In genomic region chr19:29805026-29805925, GRCh38 we compare ENCODE assay signal across 1 cellular context.
TF ChIP-seq lines count a peak whose summit lies in the region.

No MANE protein-coding gene starts in this region.

TF ChIP-seq in HepG2, 621 proteins besides CTCF, POLR2A, EP300 and RAD21 (continued from another document and continues in another):
- TF ChIP-seq, protein P1, sequence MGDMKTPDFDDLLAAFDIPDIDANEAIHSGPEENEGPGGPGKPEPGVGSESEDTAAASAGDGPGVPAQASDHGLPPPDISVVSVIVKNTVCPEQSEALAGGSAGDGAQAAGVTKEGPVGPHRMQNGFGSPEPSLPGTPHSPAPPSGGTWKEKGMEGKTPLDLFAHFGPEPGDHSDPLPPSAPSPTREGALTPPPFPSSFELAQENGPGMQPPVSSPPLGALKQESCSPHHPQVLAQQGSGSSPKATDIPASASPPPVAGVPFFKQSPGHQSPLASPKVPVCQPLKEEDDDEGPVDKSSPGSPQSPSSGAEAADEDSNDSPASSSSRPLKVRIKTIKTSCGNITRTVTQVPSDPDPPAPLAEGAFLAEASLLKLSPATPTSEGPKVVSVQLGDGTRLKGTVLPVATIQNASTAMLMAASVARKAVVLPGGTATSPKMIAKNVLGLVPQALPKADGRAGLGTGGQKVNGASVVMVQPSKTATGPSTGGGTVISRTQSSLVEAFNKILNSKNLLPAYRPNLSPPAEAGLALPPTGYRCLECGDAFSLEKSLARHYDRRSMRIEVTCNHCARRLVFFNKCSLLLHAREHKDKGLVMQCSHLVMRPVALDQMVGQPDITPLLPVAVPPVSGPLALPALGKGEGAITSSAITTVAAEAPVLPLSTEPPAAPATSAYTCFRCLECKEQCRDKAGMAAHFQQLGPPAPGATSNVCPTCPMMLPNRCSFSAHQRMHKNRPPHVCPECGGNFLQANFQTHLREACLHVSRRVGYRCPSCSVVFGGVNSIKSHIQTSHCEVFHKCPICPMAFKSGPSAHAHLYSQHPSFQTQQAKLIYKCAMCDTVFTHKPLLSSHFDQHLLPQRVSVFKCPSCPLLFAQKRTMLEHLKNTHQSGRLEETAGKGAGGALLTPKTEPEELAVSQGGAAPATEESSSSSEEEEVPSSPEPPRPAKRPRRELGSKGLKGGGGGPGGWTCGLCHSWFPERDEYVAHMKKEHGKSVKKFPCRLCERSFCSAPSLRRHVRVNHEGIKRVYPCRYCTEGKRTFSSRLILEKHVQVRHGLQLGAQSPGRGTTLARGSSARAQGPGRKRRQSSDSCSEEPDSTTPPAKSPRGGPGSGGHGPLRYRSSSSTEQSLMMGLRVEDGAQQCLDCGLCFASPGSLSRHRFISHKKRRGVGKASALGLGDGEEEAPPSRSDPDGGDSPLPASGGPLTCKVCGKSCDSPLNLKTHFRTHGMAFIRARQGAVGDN (CRISPR knock-in tag; IDR thresholded peaks at IDR 0.05): peak; percentile 56
- TF ChIP-seq FOSL1 (CRISPR knock-in tag; IDR thresholded peaks at IDR 0.05; ENCODE audit: borderline replicate concordance) (peak; percentile 65), HNRNPL (IDR thresholded peaks at IDR 0.05; ENCODE audit: low read depth, low read length) (0 out of 2 replicates have a peak, but pooled peaks have one; percentile 55), ZBTB10 (CRISPR knock-in tag; IDR thresholded peaks at IDR 0.05; ENCODE audit: borderline replicate concordance) (no peak), PCBP2 (optimal IDR thresholded peaks at IDR 0.05; ENCODE audit: low read depth, low read length, poor library complexity, severe bottlenecking) (no peak), GATAD2A (CRISPR knock-in tag; IDR thresholded peaks at IDR 0.05) (peak; percentile 12; the same call in 1 of the 2 replicates), MED1 (CRISPR knock-in tag; IDR thresholded peaks at IDR 0.05) (no peak), ZNF33A (CRISPR knock-in tag; IDR thresholded peaks at IDR 0.05; ENCODE audit: borderline replicate concordance) (no peak), DPF2 (CRISPR knock-in tag; IDR thresholded peaks at IDR 0.05; ENCODE audit: borderline replicate concordance, low read depth) (0 out of 2 replicates have a peak, but pooled peaks have one; percentile 35), ARID5B (CRISPR knock-in tag; IDR thresholded peaks at IDR 0.05) (peak; percentile 33; the same call in 1 of the 2 replicates), NR2F6 (IDR thresholded peaks at IDR 0.05) (peak; percentile 49), NR2F6 (CRISPR knock-in tag; IDR thresholded peaks at IDR 0.05) (no peak; the same call in 1 of the 2 replicates), SAP130 (CRISPR knock-in tag; IDR thresholded peaks at IDR 0.05; ENCODE audit: low read depth) (peak; percentile 30; the same call in 1 of the 2 replicates), ZSCAN5A (CRISPR knock-in tag; IDR thresholded peaks at IDR 0.05; ENCODE audit: borderline replicate concordance) (no peak), FOXO1 (CRISPR knock-in tag; IDR thresholded peaks at IDR 0.05) (no peak), ZSCAN21 (CRISPR knock-in tag; IDR thresholded peaks at IDR 0.05; ENCODE audit: borderline replicate concordance) (peak; percentile 35; the same call in 1 of the 2 replicates), RBAK (CRISPR knock-in tag; IDR thresholded peaks at IDR 0.05) (no peak), ZNF253 (CRISPR knock-in tag; IDR thresholded peaks at IDR 0.05; ENCODE audit: borderline replicate concordance) (peak; percentile 33; the same call in 1 of the 2 replicates), CBX5 (CRISPR knock-in tag; IDR thresholded peaks at IDR 0.05; ENCODE audit: borderline replicate concordance) (peak; percentile 33; the same call in 1 of the 2 replicates), PTBP1 (IDR thresholded peaks at IDR 0.05; ENCODE audit: low read depth, low read length, poor library complexity, severe bottlenecking) (no peak), ZNF276 (CRISPR knock-in tag; IDR thresholded peaks at IDR 0.05; ENCODE audit: low read depth) (0 out of 2 replicates have a peak, but pooled peaks have one; percentile 38), ZFP91 (CRISPR knock-in tag; IDR thresholded peaks at IDR 0.05; ENCODE audit: borderline replicate concordance) (peak; percentile 37; the same call in 1 of the 2 replicates), PHF21A (CRISPR knock-in tag; IDR thresholded peaks at IDR 0.05) (peak; percentile 39; the same call in 1 of the 2 replicates), TMF1 (CRISPR knock-in tag; IDR thresholded peaks at IDR 0.05; ENCODE audit: low read depth) (no peak), JUND (CRISPR knock-in tag; IDR thresholded peaks at IDR 0.05) (0 out of 2 replicates have a peak, but pooled peaks have one; percentile 27), MAFG (CRISPR knock-in tag; IDR thresholded peaks at IDR 0.05) (no peak), MEIS2 (CRISPR knock-in tag; IDR thresholded peaks at IDR 0.05) (no peak), FOSL2 (CRISPR knock-in tag; IDR thresholded peaks at IDR 0.05) (peak; percentile 94), ZNF350 (CRISPR knock-in tag; IDR thresholded peaks at IDR 0.05; ENCODE audit: borderline replicate concordance, low read depth) (peak; percentile 31; the same call in 1 of the 2 replicates), SALL1 (CRISPR knock-in tag; IDR thresholded peaks at IDR 0.05) (peak; percentile 40; the same call in 1 of the 2 replicates), JUNB (CRISPR knock-in tag; IDR thresholded peaks at IDR 0.05; ENCODE audit: borderline replicate concordance) (no peak)
- TF ChIP-seq, protein P2, sequence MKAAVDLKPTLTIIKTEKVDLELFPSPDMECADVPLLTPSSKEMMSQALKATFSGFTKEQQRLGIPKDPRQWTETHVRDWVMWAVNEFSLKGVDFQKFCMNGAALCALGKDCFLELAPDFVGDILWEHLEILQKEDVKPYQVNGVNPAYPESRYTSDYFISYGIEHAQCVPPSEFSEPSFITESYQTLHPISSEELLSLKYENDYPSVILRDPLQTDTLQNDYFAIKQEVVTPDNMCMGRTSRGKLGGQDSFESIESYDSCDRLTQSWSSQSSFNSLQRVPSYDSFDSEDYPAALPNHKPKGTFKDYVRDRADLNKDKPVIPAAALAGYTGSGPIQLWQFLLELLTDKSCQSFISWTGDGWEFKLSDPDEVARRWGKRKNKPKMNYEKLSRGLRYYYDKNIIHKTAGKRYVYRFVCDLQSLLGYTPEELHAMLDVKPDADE (CRISPR knock-in tag; IDR thresholded peaks at IDR 0.05): no peak
- TF ChIP-seq, protein P3, sequence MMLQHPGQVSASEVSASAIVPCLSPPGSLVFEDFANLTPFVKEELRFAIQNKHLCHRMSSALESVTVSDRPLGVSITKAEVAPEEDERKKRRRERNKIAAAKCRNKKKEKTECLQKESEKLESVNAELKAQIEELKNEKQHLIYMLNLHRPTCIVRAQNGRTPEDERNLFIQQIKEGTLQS (CRISPR knock-in tag; IDR thresholded peaks at IDR 0.05): peak; percentile 87
- TF ChIP-seq, protein P4, sequence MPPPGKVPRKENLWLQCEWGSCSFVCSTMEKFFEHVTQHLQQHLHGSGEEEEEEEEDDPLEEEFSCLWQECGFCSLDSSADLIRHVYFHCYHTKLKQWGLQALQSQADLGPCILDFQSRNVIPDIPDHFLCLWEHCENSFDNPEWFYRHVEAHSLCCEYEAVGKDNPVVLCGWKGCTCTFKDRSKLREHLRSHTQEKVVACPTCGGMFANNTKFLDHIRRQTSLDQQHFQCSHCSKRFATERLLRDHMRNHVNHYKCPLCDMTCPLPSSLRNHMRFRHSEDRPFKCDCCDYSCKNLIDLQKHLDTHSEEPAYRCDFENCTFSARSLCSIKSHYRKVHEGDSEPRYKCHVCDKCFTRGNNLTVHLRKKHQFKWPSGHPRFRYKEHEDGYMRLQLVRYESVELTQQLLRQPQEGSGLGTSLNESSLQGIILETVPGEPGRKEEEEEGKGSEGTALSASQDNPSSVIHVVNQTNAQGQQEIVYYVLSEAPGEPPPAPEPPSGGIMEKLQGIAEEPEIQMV (CRISPR knock-in tag; IDR thresholded peaks at IDR 0.05; ENCODE audit: low read depth): no peak
- TF ChIP-seq, protein P5, sequence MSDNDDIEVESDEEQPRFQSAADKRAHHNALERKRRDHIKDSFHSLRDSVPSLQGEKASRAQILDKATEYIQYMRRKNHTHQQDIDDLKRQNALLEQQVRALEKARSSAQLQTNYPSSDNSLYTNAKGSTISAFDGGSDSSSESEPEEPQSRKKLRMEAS (IDR thresholded peaks at IDR 0.05): peak; percentile 32; the same call in 1 of the 2 replicates
- TF ChIP-seq, protein P6, sequence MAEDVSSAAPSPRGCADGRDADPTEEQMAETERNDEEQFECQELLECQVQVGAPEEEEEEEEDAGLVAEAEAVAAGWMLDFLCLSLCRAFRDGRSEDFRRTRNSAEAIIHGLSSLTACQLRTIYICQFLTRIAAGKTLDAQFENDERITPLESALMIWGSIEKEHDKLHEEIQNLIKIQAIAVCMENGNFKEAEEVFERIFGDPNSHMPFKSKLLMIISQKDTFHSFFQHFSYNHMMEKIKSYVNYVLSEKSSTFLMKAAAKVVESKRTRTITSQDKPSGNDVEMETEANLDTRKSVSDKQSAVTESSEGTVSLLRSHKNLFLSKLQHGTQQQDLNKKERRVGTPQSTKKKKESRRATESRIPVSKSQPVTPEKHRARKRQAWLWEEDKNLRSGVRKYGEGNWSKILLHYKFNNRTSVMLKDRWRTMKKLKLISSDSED (CRISPR knock-in tag; IDR thresholded peaks at IDR 0.05): no peak
